Comparison of ENCODE assay signal across 8 cellular contexts in the genomic region with DNA sequence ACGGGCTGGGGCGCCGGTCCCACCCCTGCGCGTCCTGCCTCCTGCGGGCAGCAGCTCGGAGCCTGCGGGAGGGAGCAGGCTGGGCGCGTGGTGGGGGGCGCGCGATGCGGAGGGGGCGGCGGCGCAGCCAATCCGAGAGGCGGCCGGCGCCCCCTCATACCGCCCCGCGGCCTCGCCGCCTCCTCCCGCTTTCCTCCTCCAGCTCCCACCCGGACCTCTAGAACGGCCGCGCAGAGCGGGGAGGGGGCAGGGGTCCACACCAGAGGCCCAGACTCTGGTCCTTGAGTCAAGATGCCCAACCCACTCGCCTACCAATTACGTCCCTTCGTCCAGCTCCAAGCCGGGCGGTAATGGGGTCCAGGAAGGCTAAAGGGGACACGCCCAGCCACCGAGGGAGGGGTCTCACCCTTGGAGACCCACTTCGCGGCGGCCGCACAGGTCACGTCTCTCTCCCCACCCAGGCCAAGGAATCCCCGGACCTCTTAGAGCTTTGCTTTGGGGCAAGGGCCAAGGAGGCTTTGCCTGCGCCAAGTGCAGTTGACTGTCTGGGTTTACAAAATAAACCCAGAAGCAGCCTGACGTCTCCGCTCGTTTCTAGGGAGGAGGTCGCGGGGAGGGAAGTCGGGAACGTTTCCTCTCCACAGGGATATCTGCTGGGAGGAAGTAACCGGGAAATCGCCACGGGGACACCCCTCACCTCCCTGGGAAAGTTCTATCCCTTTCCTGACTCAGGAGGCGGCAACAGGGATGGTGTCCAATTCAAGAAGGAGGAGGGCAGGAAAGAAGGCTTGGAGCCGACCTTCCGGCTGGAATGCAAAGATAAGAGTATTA. TPM values are rescaled to one million over a fixed set of nuclear protein-coding genes. Genes with fewer than 3 reads are reported as not detected.
A peak's percentile ranks its signal among the peaks of the same experiment; 100 is the strongest.
DNase-seq lines count a peak whose midpoint lies in the region; ATAC-seq lines count a peak whose summit lies in the region.

A gene with protein sequence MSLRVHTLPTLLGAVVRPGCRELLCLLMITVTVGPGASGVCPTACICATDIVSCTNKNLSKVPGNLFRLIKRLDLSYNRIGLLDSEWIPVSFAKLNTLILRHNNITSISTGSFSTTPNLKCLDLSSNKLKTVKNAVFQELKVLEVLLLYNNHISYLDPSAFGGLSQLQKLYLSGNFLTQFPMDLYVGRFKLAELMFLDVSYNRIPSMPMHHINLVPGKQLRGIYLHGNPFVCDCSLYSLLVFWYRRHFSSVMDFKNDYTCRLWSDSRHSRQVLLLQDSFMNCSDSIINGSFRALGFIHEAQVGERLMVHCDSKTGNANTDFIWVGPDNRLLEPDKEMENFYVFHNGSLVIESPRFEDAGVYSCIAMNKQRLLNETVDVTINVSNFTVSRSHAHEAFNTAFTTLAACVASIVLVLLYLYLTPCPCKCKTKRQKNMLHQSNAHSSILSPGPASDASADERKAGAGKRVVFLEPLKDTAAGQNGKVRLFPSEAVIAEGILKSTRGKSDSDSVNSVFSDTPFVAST (minus strand): TSS at position 66 of the 831 bp plus-strand sequence. CDS start 957 bp downstream, outside the sequence.

- H3K4me2 ChIP-seq in skeletal muscle satellite cell (ENCODE audit: low read length): peak within 1 kb of the TSS; percentile 95

- H3K27me3 ChIP-seq in skeletal muscle satellite cell (ENCODE audit: control insufficient read depth, insufficient read depth, low read length): no peaks in the 10 kb centered on the region

- no peaks in the 10 kb centered on the region for H3K9me3 ChIP-seq in skeletal muscle satellite cell (replicated peaks; ENCODE audit: low read length)

- in situ Hi-C loops in T47D (cut with HindIII; ENCODE audit: low pct_unique_long_range_greater_than_20kb, low sequenced_read_pairs): no loop called here

- peaks cover 72% of the 10 kb centered on the region for H3K4me1 ChIP-seq in skeletal muscle satellite cell (ENCODE audit: control insufficient read depth, insufficient read depth, low read length)

- peak within 1 kb of the TSS; percentile 94 for H3K9ac ChIP-seq in skeletal muscle satellite cell (ENCODE audit: low read depth, low read length)

- peak; percentile 71 for DNase-seq in DMS 273 (lab: John Stamatoyannopoulos, UW; ENCODE audit: unreplicated experiment)
- DNase-seq in DMS 273 treated with DMSO at 0.1 percent for 48 hours (lab: John Stamatoyannopoulos, UW): no peak
- DNase-seq in T-helper 22 cell (ENCODE audit: low read depth): peak; percentile 17
- peak; percentile 60 to 71 for DNase-seq in T47D (ENCODE audit: low read depth in 1 of 2, low spot score in 1 of 2)
- peak; percentile 46 for DNase-seq in iPS-NIHi7 (ENCODE audit: extremely low spot score)
- DNase-seq in NCI-H1417 (lab: John Stamatoyannopoulos, UW): no peak

- peak within 1 kb of the TSS; percentile 87 for H3K4me3 ChIP-seq in skeletal muscle satellite cell (ENCODE audit: low read length)

- H3K36me3 ChIP-seq in skeletal muscle satellite cell (ENCODE audit: insufficient read depth, low read length): peaks cover 7% of the 10 kb centered on the region

- peak; percentile 31 for ATAC-seq in HG03432 (IDR thresholded peaks at IDR 0.05; ENCODE audit: unreplicated experiment)

RNA-seq across cellular contexts. Expression of the gene that starts here (rescaled TPM):
- total RNA-seq in skeletal muscle satellite cell (2012; rRNA removed): 0.51 and 5.0 TPM in 2 replicates

Comparison
In these comparisons a context has a peak if more than half of its experiments do, and no peak if none do; other contexts are left out.
1. DNase-seq: peak in DMS 273 (single experiment), T-helper 22 cell (single experiment), T47D (2 of 2) and iPS-NIHi7 (single experiment); none in DMS 273 treated with DMSO at 0.1 percent for 48 hours (single experiment) and NCI-H1417 (0 of 3).